Comparison of ENCODE assay signal across 22 cellular contexts in genomic region chr3:43838877-43839276, GRCh38.
DNase-seq lines count a peak whose midpoint lies in the region; TF ChIP-seq lines count a peak whose summit lies in the region.
"Had no signal": no experiment of that assay in that cellular context is flagged by ENCODE, and none has a peak within 500 bp of the region (broad histone marks: within the 10 kb centered on the region; RNA-seq: fewer than 3 reads in every experiment).

No MANE protein-coding gene starts in this region.

- peak; percentile 45 to 59 for TF ChIP-seq RAD21 in liver (IDR thresholded peaks at IDR 0.05)

- intact Hi-C loops in colonic mucosa (cut with DNase I): no loop called here

- TF ChIP-seq CTCF in GM12872 (IDR thresholded peaks at IDR 0.05; ENCODE audit: insufficient read depth, low read depth, low read length): 0 out of 3 replicates have a peak, but pooled peaks have one; percentile 30
- peak; percentile 72 for TF ChIP-seq CTCF in LNCaP clone FGC (IDR thresholded peaks at IDR 0.05; ENCODE audit: control insufficient read depth, extremely low read depth, insufficient read depth)
- peak; percentile 30 for TF ChIP-seq CTCF in chondrocyte (IDR thresholded peaks at IDR 0.05)
- TF ChIP-seq CTCF in liver (IDR thresholded peaks at IDR 0.05; ENCODE audit: low read depth, low read length, missing input control): peak; percentile 30
- TF ChIP-seq CTCF in colonic mucosa (IDR thresholded peaks at IDR 0.05): no peak

- H3K27ac ChIP-seq in liver (ENCODE audit: low read depth in 1 of 2, low read length in 2 of 2): no peak overlapping the region
- no peak overlapping the region for H3K27ac ChIP-seq in colonic mucosa
- H3K27ac ChIP-seq: BLaER1, left ventricle myocardium inferior, parathyroid adenoma, upper lobe of left lung had no signal

- H3K27me3 Mint-ChIP-seq in chondrocyte (ENCODE audit: low read depth): peaks cover 4% of the 10 kb centered on the region

- H3K4me1 Mint-ChIP-seq in chondrocyte (ENCODE audit: low read depth): no peaks in the 10 kb centered on the region
- H3K4me1 Mint-ChIP-seq: activated naive CD8-positive, alpha-beta T cell treated with anti-CD3 and anti-CD28 coated beads for 36 hours had no signal

- H3K27ac Mint-ChIP-seq in chondrocyte (ENCODE audit: unreplicated experiment): no peak overlapping the region
- H3K27ac Mint-ChIP-seq: activated naive CD8-positive, alpha-beta T cell treated with anti-CD3 and anti-CD28 coated beads for 36 hours had no signal

- H3K4me3 ChIP-seq in LNCaP clone FGC (ENCODE audit: low read depth, low read length): no peak overlapping the region
- no peak overlapping the region for H3K4me3 ChIP-seq in liver (ENCODE audit: low read depth in 1 of 3, low read length in 3 of 3)
- H3K4me3 ChIP-seq in colonic mucosa: no peak overlapping the region
- H3K4me3 ChIP-seq: BLaER1, left ventricle myocardium inferior, smooth muscle cell, upper lobe of left lung had no signal

- H3K4me3 Mint-ChIP-seq in chondrocyte (ENCODE audit: unreplicated experiment): no peak overlapping the region
- H3K4me3 Mint-ChIP-seq: activated naive CD8-positive, alpha-beta T cell treated with anti-CD3 and anti-CD28 coated beads for 36 hours had no signal

- H3K9me3 ChIP-seq in liver (ENCODE audit: control insufficient read depth in 4 of 4, low read length in 3 of 4) (peaks cover 0 to 14% (median under 1%) of the 10 kb centered on the region in 4 donors), colonic mucosa (no peaks in the 10 kb centered on the region)

- 86% methylated on average over 1 of the region's 1 CpG for WGBS in liver

- H3K4me1 ChIP-seq in liver (ENCODE audit: control insufficient read depth in 4 of 4, insufficient read depth in 4 of 4, low read length in 3 of 4): peaks cover 0 to 2% (median 0%) of the 10 kb centered on the region in 4 donors
- H3K4me1 ChIP-seq in colonic mucosa: no peaks in the 10 kb centered on the region
- H3K4me1 ChIP-seq: left ventricle myocardium inferior, parathyroid adenoma, upper lobe of left lung had no signal

- DNase-seq in LNCaP clone FGC (ENCODE audit: low read depth) (peak; percentile 3), chondrocyte (ENCODE audit: low spot score) (no peak), NCI-H526 treated with DMSO at 0.1 percent for 48 hours (lab: John Stamatoyannopoulos, UW) (no peak), NCI-H2107 (lab: John Stamatoyannopoulos, UW) (no peak), colonic mucosa (no peak)
- no peak for DNase-seq in stimulated activated CD4-positive, alpha-beta T cell treated with anti-CD3 and anti-CD28 coated beads, Interleukin-4, amount 100 ng/mL, for 1 hour
- DNase-seq: activated CD4-positive, alpha-beta T cell treated with anti-CD3 and anti-CD28 coated beads, Interleukin-2, amount 50 U/mL, for 4 hours; activated naive CD8-positive, alpha-beta T cell treated with anti-CD3 and anti-CD28 coated beads for 36 hours; activated T-cell treated with anti-CD3 and anti-CD28 coated beads, Interleukin-2, amount 50 U/mL, for 48 hours; DMS79; effector CD8-positive, alpha-beta T cell; GOT3; left ventricle myocardium inferior; NCI-H1694 treated with DMSO at 0.1 percent for 48 hours; NCI-H524; SW 1271; upper lobe of left lung had no signal

- peaks cover 0 to 4% (median 0%) of the 10 kb centered on the region in 4 donors for H3K27me3 ChIP-seq in liver (ENCODE audit: control insufficient read depth in 4 of 4, insufficient read depth in 4 of 4, low read length in 3 of 4)
- H3K27me3 ChIP-seq in colonic mucosa: no peaks in the 10 kb centered on the region
- H3K27me3 ChIP-seq: BLaER1, upper lobe of left lung had no signal

- H3K36me3 Mint-ChIP-seq in chondrocyte (ENCODE audit: low read depth): peaks cover 6% of the 10 kb centered on the region

- H3K36me3 ChIP-seq in liver (ENCODE audit: control insufficient read depth in 4 of 4, insufficient read depth in 3 of 4, low read depth in 1 of 4, low read length in 3 of 4) (no peaks in the 10 kb centered on the region), colonic mucosa (no peaks in the 10 kb centered on the region)
- H3K36me3 ChIP-seq: BLaER1, left ventricle myocardium inferior, upper lobe of left lung had no signal

- peaks cover 22% of the 10 kb centered on the region for H3K9me3 Mint-ChIP-seq in chondrocyte (ENCODE audit: low read depth)

- H3K9ac ChIP-seq in liver (ENCODE audit: low read depth in 1 of 2, low read length in 2 of 2) (no peak overlapping the region), colonic mucosa (ENCODE audit: low read depth in 2 of 2, low read length in 2 of 2) (no peak overlapping the region)
- H3K9ac ChIP-seq: BLaER1, parathyroid adenoma had no signal

TF ChIP-seq in liver, 16 proteins besides CTCF, POLR2A, EP300 and RAD21:
- TF ChIP-seq HNF4A (conservative IDR thresholded peaks at IDR 0.05): no peak
- TF ChIP-seq REST (IDR thresholded peaks at IDR 0.05): no peak
- TF ChIP-seq SP1 (IDR thresholded peaks at IDR 0.05): no peak
- TF ChIP-seq ATF3 (IDR thresholded peaks at IDR 0.05): no peak
- TF ChIP-seq NR2F2 (IDR thresholded peaks at IDR 0.05): no peak
- no peak for TF ChIP-seq YY1 (IDR thresholded peaks at IDR 0.05)
- TF ChIP-seq ZBTB33 (IDR thresholded peaks at IDR 0.05): no peak
- TF ChIP-seq HNF4G (IDR thresholded peaks at IDR 0.05): no peak
- no peak for TF ChIP-seq MAX (IDR thresholded peaks at IDR 0.05)
- no peak for TF ChIP-seq FOXA2 (IDR thresholded peaks at IDR 0.05)
